9 cellular contexts compared by ENCODE assay signal in genomic region chr2:148875387-148876051, GRCh38.
DNase-seq lines count a peak whose midpoint lies in the region; ATAC-seq, FAIRE-seq and TF ChIP-seq lines count a peak whose summit lies in the region.
"Had no signal": no experiment of that assay in that cellular context is flagged by ENCODE, and none has a peak within 500 bp of the region (broad histone marks: within the 10 kb centered on the region; RNA-seq: fewer than 3 reads in every experiment).

No MANE protein-coding gene starts in this region.

- TF ChIP-seq CTCF in GM10248 (IDR thresholded peaks at IDR 0.05; ENCODE audit: control extremely low read depth, extremely low read depth, low read depth, missing control alignments): no peak

- H3K4me3 Mint-ChIP-seq in activated naive CD8-positive, alpha-beta T cell: peak overlapping the region; percentile 88
- peak overlapping the region; percentile 76 for H3K4me3 Mint-ChIP-seq in memory B cell

- peaks cover 7% of the 10 kb centered on the region for H3K27me3 Mint-ChIP-seq in activated naive CD8-positive, alpha-beta T cell
- H3K27me3 Mint-ChIP-seq in memory B cell: peaks cover 14% of the 10 kb centered on the region

- FAIRE-seq in urothelium cell line (lab: Jason Lieb, UNC): no peak
- FAIRE-seq: TTC549 had no signal

- DNase-seq in GM10248 (ENCODE audit: extremely low spot score): peak; percentile 33
- no peak for DNase-seq in memory B cell (ENCODE audit: low spot score in 2 of 2)
- DNase-seq in urothelium cell line (ENCODE audit: low spot score): peak; percentile 21
- no peak for DNase-seq in DMS153 (lab: John Stamatoyannopoulos, UW)
- no peak for DNase-seq in SHP77 (lab: John Stamatoyannopoulos, UW)

- CTCF ChIA-PET in GM10248 (lab: Yijun Ruan, JAX): no interaction called here

- POLR2A ChIA-PET in GM10248 (lab: Yijun Ruan, JAX): interaction anchor here (0.7 kb wide), 1 partner anchor 29 kb away, joined by 4 read pairs; no protein-coding TSS in a partner anchor

- peaks cover under 1% of the 10 kb centered on the region for H3K9me3 Mint-ChIP-seq in activated naive CD8-positive, alpha-beta T cell (ENCODE audit: low read depth)
- H3K9me3 Mint-ChIP-seq in memory B cell: no peaks in the 10 kb centered on the region

- ATAC-seq in GM19467 (IDR thresholded peaks at IDR 0.05; ENCODE audit: unreplicated experiment) (peak; percentile 23), HG03442 (IDR thresholded peaks at IDR 0.05; ENCODE audit: unreplicated experiment) (peak; percentile 25), memory B cell (ENCODE audit: low read depth) (peak; percentile 9)

- peaks cover 2% of the 10 kb centered on the region for H3K36me3 Mint-ChIP-seq in activated naive CD8-positive, alpha-beta T cell
- H3K36me3 Mint-ChIP-seq in memory B cell: no peaks in the 10 kb centered on the region

- peaks cover 9% of the 10 kb centered on the region for H3K4me1 Mint-ChIP-seq in activated naive CD8-positive, alpha-beta T cell (ENCODE audit: low read depth)
- peaks cover 12% of the 10 kb centered on the region for H3K4me1 Mint-ChIP-seq in memory B cell

- H3K27ac Mint-ChIP-seq in activated naive CD8-positive, alpha-beta T cell: no peak overlapping the region
- H3K27ac Mint-ChIP-seq in memory B cell: no peak overlapping the region

Comparison
In these comparisons a context has a peak if more than half of its experiments do, and no peak if none do; other contexts are left out.
1. DNase-seq: peak in GM10248 (single experiment) and urothelium cell line (single experiment); none in memory B cell (0 of 2), DMS153 (single experiment) and SHP77 (0 of 2).
2. Peak in every context shown above with its lines, with median percentiles within 50 percentile points of each other: ATAC-seq.